Comparison of ENCODE assay signal across 1 cellular context in the genomic region with DNA sequence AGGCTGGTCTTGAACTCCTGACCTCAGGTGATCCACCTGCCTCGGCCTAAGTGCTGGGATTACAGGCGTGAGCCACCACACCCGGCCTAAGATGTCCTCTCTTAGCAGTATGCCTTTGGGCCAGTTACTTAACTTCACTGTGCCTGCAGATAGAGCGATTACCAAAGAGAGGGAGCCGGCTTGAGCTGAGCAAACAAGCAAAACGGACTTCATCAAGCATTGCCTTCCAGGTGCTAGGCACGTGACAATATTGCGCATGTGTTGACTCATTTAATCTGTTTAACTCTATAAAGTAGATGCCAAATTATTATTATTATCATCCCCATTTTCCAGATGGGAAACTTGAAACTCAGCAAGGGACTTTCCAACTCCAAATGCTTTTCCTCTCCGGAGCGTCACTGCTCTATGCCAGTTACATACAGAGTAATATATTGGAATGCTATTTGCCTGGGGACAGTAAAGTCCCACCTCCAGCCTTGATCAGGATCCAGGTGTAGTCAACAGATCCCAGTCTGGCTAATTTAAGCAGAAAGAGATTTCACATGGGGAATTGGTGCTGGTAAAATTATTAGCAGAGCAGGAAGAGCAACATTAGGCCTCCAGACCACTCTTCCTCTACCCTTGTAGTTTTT.
TF ChIP-seq lines count a peak whose summit lies in the region.

No MANE protein-coding gene starts in this region.

TF ChIP-seq in HepG2, 621 proteins besides CTCF, POLR2A, EP300 and RAD21 (continued from another document):
- TF ChIP-seq, protein P1, sequence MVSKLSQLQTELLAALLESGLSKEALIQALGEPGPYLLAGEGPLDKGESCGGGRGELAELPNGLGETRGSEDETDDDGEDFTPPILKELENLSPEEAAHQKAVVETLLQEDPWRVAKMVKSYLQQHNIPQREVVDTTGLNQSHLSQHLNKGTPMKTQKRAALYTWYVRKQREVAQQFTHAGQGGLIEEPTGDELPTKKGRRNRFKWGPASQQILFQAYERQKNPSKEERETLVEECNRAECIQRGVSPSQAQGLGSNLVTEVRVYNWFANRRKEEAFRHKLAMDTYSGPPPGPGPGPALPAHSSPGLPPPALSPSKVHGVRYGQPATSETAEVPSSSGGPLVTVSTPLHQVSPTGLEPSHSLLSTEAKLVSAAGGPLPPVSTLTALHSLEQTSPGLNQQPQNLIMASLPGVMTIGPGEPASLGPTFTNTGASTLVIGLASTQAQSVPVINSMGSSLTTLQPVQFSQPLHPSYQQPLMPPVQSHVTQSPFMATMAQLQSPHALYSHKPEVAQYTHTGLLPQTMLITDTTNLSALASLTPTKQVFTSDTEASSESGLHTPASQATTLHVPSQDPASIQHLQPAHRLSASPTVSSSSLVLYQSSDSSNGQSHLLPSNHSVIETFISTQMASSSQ (IDR thresholded peaks at IDR 0.05; ENCODE audit: low read depth), result peak; percentile 34; the same call in 1 of the 2 replicates
- TF ChIP-seq, protein P1 (CRISPR knock-in tag; IDR thresholded peaks at IDR 0.05; ENCODE audit: borderline replicate concordance), result no peak
- TF ChIP-seq, protein P2, sequence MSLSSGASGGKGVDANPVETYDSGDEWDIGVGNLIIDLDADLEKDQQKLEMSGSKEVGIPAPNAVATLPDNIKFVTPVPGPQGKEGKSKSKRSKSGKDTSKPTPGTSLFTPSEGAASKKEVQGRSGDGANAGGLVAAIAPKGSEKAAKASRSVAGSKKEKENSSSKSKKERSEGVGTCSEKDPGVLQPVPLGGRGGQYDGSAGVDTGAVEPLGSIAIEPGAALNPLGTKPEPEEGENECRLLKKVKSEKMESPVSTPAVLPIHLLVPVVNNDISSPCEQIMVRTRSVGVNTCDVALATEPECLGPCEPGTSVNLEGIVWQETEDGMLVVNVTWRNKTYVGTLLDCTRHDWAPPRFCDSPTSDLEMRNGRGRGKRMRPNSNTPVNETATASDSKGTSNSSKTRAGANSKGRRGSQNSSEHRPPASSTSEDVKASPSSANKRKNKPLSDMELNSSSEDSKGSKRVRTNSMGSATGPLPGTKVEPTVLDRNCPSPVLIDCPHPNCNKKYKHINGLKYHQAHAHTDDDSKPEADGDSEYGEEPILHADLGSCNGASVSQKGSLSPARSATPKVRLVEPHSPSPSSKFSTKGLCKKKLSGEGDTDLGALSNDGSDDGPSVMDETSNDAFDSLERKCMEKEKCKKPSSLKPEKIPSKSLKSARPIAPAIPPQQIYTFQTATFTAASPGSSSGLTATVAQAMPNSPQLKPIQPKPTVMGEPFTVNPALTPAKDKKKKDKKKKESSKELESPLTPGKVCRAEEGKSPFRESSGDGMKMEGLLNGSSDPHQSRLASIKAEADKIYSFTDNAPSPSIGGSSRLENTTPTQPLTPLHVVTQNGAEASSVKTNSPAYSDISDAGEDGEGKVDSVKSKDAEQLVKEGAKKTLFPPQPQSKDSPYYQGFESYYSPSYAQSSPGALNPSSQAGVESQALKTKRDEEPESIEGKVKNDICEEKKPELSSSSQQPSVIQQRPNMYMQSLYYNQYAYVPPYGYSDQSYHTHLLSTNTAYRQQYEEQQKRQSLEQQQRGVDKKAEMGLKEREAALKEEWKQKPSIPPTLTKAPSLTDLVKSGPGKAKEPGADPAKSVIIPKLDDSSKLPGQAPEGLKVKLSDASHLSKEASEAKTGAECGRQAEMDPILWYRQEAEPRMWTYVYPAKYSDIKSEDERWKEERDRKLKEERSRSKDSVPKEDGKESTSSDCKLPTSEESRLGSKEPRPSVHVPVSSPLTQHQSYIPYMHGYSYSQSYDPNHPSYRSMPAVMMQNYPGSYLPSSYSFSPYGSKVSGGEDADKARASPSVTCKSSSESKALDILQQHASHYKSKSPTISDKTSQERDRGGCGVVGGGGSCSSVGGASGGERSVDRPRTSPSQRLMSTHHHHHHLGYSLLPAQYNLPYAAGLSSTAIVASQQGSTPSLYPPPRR (CRISPR knock-in tag; IDR thresholded peaks at IDR 0.05; ENCODE audit: borderline replicate concordance), result no peak
- 0 out of 2 replicates have a peak, but pooled peaks have one; percentile 39 for TF ChIP-seq ZNF761 (CRISPR knock-in tag; conservative IDR thresholded peaks at IDR 0.05)
- peak; percentile 52; the same call in 1 of the 2 replicates for TF ChIP-seq ZNF644 (CRISPR knock-in tag; IDR thresholded peaks at IDR 0.05; ENCODE audit: low read depth)
- TF ChIP-seq NR2C2 (CRISPR knock-in tag; IDR thresholded peaks at IDR 0.05; ENCODE audit: borderline replicate concordance), result 0 out of 2 replicates have a peak, but pooled peaks have one; percentile 17
- TF ChIP-seq ZFYVE20 (CRISPR knock-in tag; IDR thresholded peaks at IDR 0.05; ENCODE audit: borderline replicate concordance, low read depth), result no peak
- no peak for TF ChIP-seq ZNF83 (CRISPR knock-in tag; IDR thresholded peaks at IDR 0.05; ENCODE audit: borderline replicate concordance)
- peak; percentile 0; the same call in 1 of the 2 replicates for TF ChIP-seq HDAC2 (CRISPR knock-in tag; IDR thresholded peaks at IDR 0.05)
